Comparison of ENCODE assay signal across 2 cellular contexts in genomic region chr6:34680313-34680712, GRCh38.
TF ChIP-seq lines count a peak whose summit lies in the region.
"Not testable (repeated sequence)": the region's sequence is repeated elsewhere in the genome, so short reads cannot be mapped to it uniquely, and the experiment has no call there.

No MANE protein-coding gene starts in this region.

TF ChIP-seq in HEK293, 187 proteins besides CTCF, POLR2A, EP300 and RAD21:
- TF ChIP-seq ZNF362 (tag by site-specific recombination; IDR thresholded peaks at IDR 0.05), result peak; percentile 58; the same call in 1 of the 2 replicates

TF ChIP-seq in K562, 482 proteins besides CTCF, POLR2A, EP300 and RAD21:
- TF ChIP-seq ZBTB33 (CRISPR knock-in tag; IDR thresholded peaks at IDR 0.05), result 0 out of 2 replicates have a peak, but pooled peaks have one; percentile 36
- not testable (repeated sequence) for TF ChIP-seq PBX2 (CRISPR knock-in tag; IDR thresholded peaks at IDR 0.05; ENCODE audit: low read depth)
- TF ChIP-seq PBX2 (tag; conservative IDR thresholded peaks at IDR 0.05; ENCODE audit: low read depth), result peak; percentile 69
- TF ChIP-seq FOXJ2 (tag; IDR thresholded peaks at IDR 0.05), result 0 out of 2 replicates have a peak, but pooled peaks have one; percentile 36
- TF ChIP-seq PKNOX1 (IDR thresholded peaks at IDR 0.05), result 0 out of 2 replicates have a peak, but pooled peaks have one; percentile 21
- peak; percentile 61 for TF ChIP-seq MEIS2 (IDR thresholded peaks at IDR 0.05; ENCODE audit: partially characterized antibody)
TF ChIP-seq in K562: peak in this region for 5; not testable (repeated sequence) for 477.
